In the genomic region with DNA sequence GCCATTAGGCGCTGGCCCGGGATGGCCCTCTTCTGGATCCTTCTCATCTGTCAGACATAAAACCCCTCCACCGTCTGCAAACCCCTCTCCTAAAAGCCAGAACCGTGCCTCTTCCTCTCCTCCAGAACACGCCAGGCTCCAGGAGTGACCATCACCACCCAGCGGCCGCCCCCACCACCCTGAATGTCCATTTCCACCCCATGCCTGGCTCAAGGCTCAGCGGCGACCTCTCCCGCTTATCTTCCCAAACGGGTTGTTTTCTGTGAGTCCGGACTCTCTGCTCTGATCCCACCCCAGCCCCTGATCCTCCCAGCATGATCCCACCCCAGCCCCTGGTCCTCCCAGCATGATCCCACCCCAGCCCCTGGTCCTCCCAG, we compare ENCODE assay signal across 1 cellular context.
TF ChIP-seq lines count a peak whose summit lies in the region.

No MANE protein-coding gene starts in this region.

TF ChIP-seq in HCT116, 20 proteins besides CTCF, POLR2A, EP300 and RAD21:
- TF ChIP-seq JUND (IDR thresholded peaks at IDR 0.05), result 0 out of 2 replicates have a peak, but pooled peaks have one; percentile 1
- TF ChIP-seq SRF (IDR thresholded peaks at IDR 0.05; ENCODE audit: low read depth), result no peak
